In the genomic region with DNA sequence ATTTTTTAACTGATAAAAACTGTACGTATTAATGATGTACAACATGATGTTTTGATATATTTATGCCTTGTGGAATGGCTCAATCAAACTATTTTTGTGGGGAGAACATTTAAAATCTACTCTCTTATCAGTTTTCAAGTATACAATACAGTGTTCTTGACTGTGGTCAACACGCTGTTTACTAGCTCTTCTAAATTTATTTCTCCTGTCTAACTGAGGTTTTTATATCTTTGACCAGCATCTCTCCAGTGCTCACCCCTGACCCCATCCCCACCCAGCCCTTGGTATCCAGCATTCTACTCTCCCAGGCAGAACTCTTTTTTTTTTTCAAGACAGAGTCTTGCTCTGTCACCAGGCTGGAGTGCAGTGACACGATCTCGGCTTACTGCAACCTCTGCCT, we compare ENCODE assay signal across 8 cellular contexts.
"Had no signal": no experiment of that assay in that cellular context is flagged by ENCODE, and none has a peak within 500 bp of the region (broad histone marks: within the 10 kb centered on the region; RNA-seq: fewer than 3 reads in every experiment).

No MANE protein-coding gene starts in this region.

- FAIRE-seq: G401.6, GM12878, GM12891, GM12892, GM18507, GM19239 had no signal

- DNase-seq: GDM1, GF-D8 had no signal

- H3K4me3 ChIP-seq: GM12878 had no signal
